ENCODE assay signal across 8 cellular contexts in the genomic region with DNA sequence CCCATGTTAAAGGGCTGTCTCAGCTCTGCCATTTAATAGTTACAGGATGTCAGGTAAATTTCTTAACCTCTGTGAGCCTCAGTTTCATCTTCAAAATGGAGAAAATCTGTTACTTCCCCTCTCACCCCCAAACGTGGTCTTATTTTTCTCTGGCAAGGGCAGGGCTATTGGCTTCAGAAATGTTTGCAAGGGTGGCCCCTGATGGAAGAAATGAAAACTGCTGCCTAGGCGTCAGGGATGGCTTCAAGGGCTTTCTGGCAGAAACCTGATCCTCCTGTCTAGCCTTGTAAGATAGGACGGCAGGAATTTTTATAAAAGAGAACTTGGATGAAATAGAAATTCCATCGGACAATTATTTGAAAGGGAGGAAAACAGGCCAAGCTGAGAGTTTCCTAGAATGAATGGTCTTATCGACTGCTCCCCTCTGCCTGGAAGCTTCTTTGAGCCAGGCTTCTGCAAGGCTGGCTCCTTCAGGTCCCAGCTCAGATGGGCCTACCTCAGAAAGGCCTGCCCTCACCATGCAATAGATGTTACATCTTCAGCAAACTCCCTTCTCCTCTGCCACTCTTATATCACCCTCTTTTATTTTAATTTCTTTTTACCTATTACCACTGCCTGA. TPM values are rescaled to one million over a fixed set of nuclear protein-coding genes. Genes with fewer than 3 reads are reported as not detected.
A peak's percentile ranks its signal among the peaks of the same experiment; 100 is the strongest.
DNase-seq lines count a peak whose midpoint lies in the region; ATAC-seq and TF ChIP-seq lines count a peak whose summit lies in the region.

No MANE protein-coding gene starts in this region.

- H2AFZ ChIP-seq in parathyroid adenoma: no peak overlapping the region

- H3K27me3 ChIP-seq in parathyroid adenoma (ENCODE audit: control insufficient read depth, insufficient read depth, low read length): no peaks in the 10 kb centered on the region

- H3K27ac ChIP-seq in parathyroid adenoma: peak overlapping the region; percentile 35

- no peak overlapping the region for H3K9ac ChIP-seq in parathyroid adenoma

- no peak overlapping the region for H3K4me3 ChIP-seq in fibroblast of villous mesenchyme (ENCODE audit: low read depth, low read length)
- H3K4me3 ChIP-seq in parathyroid adenoma (ENCODE audit: low read depth, low read length): peak overlapping the region; percentile 23

- peaks cover 22% of the 10 kb centered on the region for H3K4me1 ChIP-seq in parathyroid adenoma

- peak; percentile 82 for DNase-seq in A172 (ENCODE audit: low spot score)
- DNase-seq in NOMO-1 treated with dmso at 0.1 percent for 144 hours (lab: John Stamatoyannopoulos, UW; ENCODE audit: unreplicated experiment): peak; percentile 71
- DNase-seq in activated T-cell treated with anti-CD3 and anti-CD28 coated beads for 48 hours (ENCODE audit: low read depth): peak; percentile 35
- peak; percentile 79 for DNase-seq in fibroblast of villous mesenchyme (ENCODE audit: low read depth)

- H3K36me3 ChIP-seq in parathyroid adenoma (ENCODE audit: control insufficient read depth, insufficient read depth, low read length): no peaks in the 10 kb centered on the region

- ATAC-seq in HG03521 (IDR thresholded peaks at IDR 0.05; ENCODE audit: unreplicated experiment) (peak; percentile 70), GM18520 (IDR thresholded peaks at IDR 0.05; ENCODE audit: unreplicated experiment) (no peak)

- H3K4me2 ChIP-seq in parathyroid adenoma (ENCODE audit: low read length): no peak overlapping the region

- peaks cover 46% of the 10 kb centered on the region for H3K79me2 ChIP-seq in parathyroid adenoma

- TF ChIP-seq CTCF in GM12872 (IDR thresholded peaks at IDR 0.05; ENCODE audit: insufficient read depth, low read depth, low read length) (peak; percentile 62), fibroblast of villous mesenchyme (IDR thresholded peaks at IDR 0.05; ENCODE audit: insufficient read depth, low read depth, low read length) (peak; percentile 84), parathyroid adenoma (IDR thresholded peaks at IDR 0.05) (peak; percentile 74)

- H3K9me3 ChIP-seq in parathyroid adenoma (ENCODE audit: control insufficient read depth, low read length): no peaks in the 10 kb centered on the region

RNA-seq across cellular contexts. Expression of gene TANGO6, which starts 43.0 kb away (rescaled TPM):
- 22.3 and 24.4 TPM in 2 replicates for total RNA-seq in A172 (2014; rRNA removed; shearing (Covaris generic))
- 26.4 and 37.1 TPM in 2 replicates for total RNA-seq in fibroblast of villous mesenchyme
